8 cellular contexts compared by ENCODE assay signal in genomic region chr1:16440480-16441311, GRCh38. TPM values are rescaled to one million over a fixed set of nuclear protein-coding genes. Genes with fewer than 3 reads are reported as not detected.
DNase-seq lines count a peak whose midpoint lies in the region; TF ChIP-seq lines count a peak whose summit lies in the region.

Gene NECAP2, plus strand, starts transcription at chr1:16440724. Its CDS starts 38 bp downstream, at chr1:16440762.

- H3K27ac Mint-ChIP-seq in nephron progenitor cell, result peak within 1 kb of the TSS; percentile 95
- peak within 1 kb of the TSS; percentile 85 for H3K27ac Mint-ChIP-seq in stimulated activated naive CD8-positive, alpha-beta T cell treated with anti-CD3 and anti-CD28 coated beads, Interleukin-15, Interleukin-2, amounts not matched to agents 100 ng/mL and 50 ng/mL, for 24 hours

- H3K4me1 Mint-ChIP-seq in nephron progenitor cell, result peaks cover 22% of the 10 kb centered on the region
- H3K4me1 Mint-ChIP-seq in stimulated activated naive CD8-positive, alpha-beta T cell treated with anti-CD3 and anti-CD28 coated beads, Interleukin-15, Interleukin-2, amounts not matched to agents 100 ng/mL and 50 ng/mL, for 24 hours (ENCODE audit: low read depth), result peaks cover 28% of the 10 kb centered on the region

- DNase-seq in ELR (ENCODE audit: low read depth) (peak; percentile 93), H7 (peak; percentile 94), MM.1S (peak; percentile 94), SHP77 treated with DMSO at 0.1 percent for 48 hours (lab: John Stamatoyannopoulos, UW) (peak; percentile 82), fibroblast of the conjunctiva (ENCODE audit: low read depth) (peak; percentile 84), nephron progenitor cell (peak; percentile 99)
- peak; percentile 98 for DNase-seq in activated effector memory CD4-positive, alpha-beta T cell treated with anti-CD3 and anti-CD28 coated beads, Interleukin-2, amount 50 U/mL, for 16 hours

- H3K9me3 ChIP-seq in MM.1S (replicated peaks; ENCODE audit: insufficient read depth, low read length), result no peaks in the 10 kb centered on the region

- H3K36me3 ChIP-seq in H7 (replicated peaks; ENCODE audit: control insufficient read depth, insufficient read depth, low read length) (peaks cover 10% of the 10 kb centered on the region), MM.1S (replicated peaks; ENCODE audit: insufficient read depth, low read length) (no peaks in the 10 kb centered on the region)

- H3K36me3 Mint-ChIP-seq in nephron progenitor cell (ENCODE audit: low read depth), result peaks cover 24% of the 10 kb centered on the region
- peaks cover 12% of the 10 kb centered on the region for H3K36me3 Mint-ChIP-seq in stimulated activated naive CD8-positive, alpha-beta T cell treated with anti-CD3 and anti-CD28 coated beads, Interleukin-15, Interleukin-2, amounts not matched to agents 100 ng/mL and 50 ng/mL, for 24 hours (ENCODE audit: low read depth)

- H3K27ac ChIP-seq in MM.1S (ENCODE audit: low read length), result peak within 1 kb of the TSS; percentile 89

- H3K9me2 ChIP-seq in MM.1S (replicated peaks; ENCODE audit: insufficient read depth, low read length), result no peaks in the 10 kb centered on the region

- peaks cover 46% of the 10 kb centered on the region for H3F3A ChIP-seq in MM.1S (ENCODE audit: insufficient read depth, low read length)

- H3K27me3 Mint-ChIP-seq in nephron progenitor cell (ENCODE audit: low read depth, poor library complexity), result peaks cover 1% of the 10 kb centered on the region
- no peaks in the 10 kb centered on the region for H3K27me3 Mint-ChIP-seq in stimulated activated naive CD8-positive, alpha-beta T cell treated with anti-CD3 and anti-CD28 coated beads, Interleukin-15, Interleukin-2, amounts not matched to agents 100 ng/mL and 50 ng/mL, for 24 hours

- H3K4me2 ChIP-seq in MM.1S (ENCODE audit: low read depth, low read length), result peak within 1 kb of the TSS; percentile 94

- H3K79me2 ChIP-seq in MM.1S (ENCODE audit: low read length), result peaks cover 40% of the 10 kb centered on the region

- H3K4me3 ChIP-seq in H7 (ENCODE audit: insufficient read depth, low read depth, low read length) (peak within 1 kb of the TSS; percentile 98), MM.1S (ENCODE audit: low read length) (peak within 1 kb of the TSS; percentile 99)

- H2AFZ ChIP-seq in MM.1S (ENCODE audit: low read length), result peak within 1 kb of the TSS; percentile 99

- TF ChIP-seq CTCF in MM.1S (IDR thresholded peaks at IDR 0.05; ENCODE audit: low read length) (peak; percentile 79), nephron progenitor cell (IDR thresholded peaks at IDR 0.05) (peak; percentile 82)

- H3K4me3 Mint-ChIP-seq in nephron progenitor cell, result peak within 1 kb of the TSS; percentile 96
- peak within 1 kb of the TSS; percentile 92 for H3K4me3 Mint-ChIP-seq in stimulated activated naive CD8-positive, alpha-beta T cell treated with anti-CD3 and anti-CD28 coated beads, Interleukin-15, Interleukin-2, amounts not matched to agents 100 ng/mL and 50 ng/mL, for 24 hours

- H4K20me1 ChIP-seq in MM.1S (ENCODE audit: insufficient read depth, low read length), result no peaks in the 10 kb centered on the region

- H3K4me1 ChIP-seq in MM.1S (ENCODE audit: low read length), result peaks cover 43% of the 10 kb centered on the region

- no peaks in the 10 kb centered on the region for H3K9me3 Mint-ChIP-seq in nephron progenitor cell
- no peaks in the 10 kb centered on the region for H3K9me3 Mint-ChIP-seq in stimulated activated naive CD8-positive, alpha-beta T cell treated with anti-CD3 and anti-CD28 coated beads, Interleukin-15, Interleukin-2, amounts not matched to agents 100 ng/mL and 50 ng/mL, for 24 hours

- H3K27me3 ChIP-seq in H7 (ENCODE audit: control insufficient read depth, insufficient read depth, low read length), result no peaks in the 10 kb centered on the region
- no peaks in the 10 kb centered on the region for H3K27me3 ChIP-seq in MM.1S (replicated peaks; ENCODE audit: insufficient read depth, low read length)

- peak within 1 kb of the TSS; percentile 95 for H3K9ac ChIP-seq in MM.1S (ENCODE audit: low read length)

RNA-seq across cellular contexts. Expression of gene NECAP2, which starts in this region (rescaled TPM):
- 69.5 and 80.0 TPM in 2 replicates for total RNA-seq in H7 (2014; rRNA removed; shearing (Covaris generic))

Comparison
In these comparisons a context has a peak if more than half of its experiments do, and no peak if none do; other contexts are left out.
1. Peak in every context shown above with its lines: DNase-seq, H3K4me3 ChIP-seq and H3K27ac ChIP-seq.